8 cellular contexts compared by ENCODE assay signal in the genomic region with DNA sequence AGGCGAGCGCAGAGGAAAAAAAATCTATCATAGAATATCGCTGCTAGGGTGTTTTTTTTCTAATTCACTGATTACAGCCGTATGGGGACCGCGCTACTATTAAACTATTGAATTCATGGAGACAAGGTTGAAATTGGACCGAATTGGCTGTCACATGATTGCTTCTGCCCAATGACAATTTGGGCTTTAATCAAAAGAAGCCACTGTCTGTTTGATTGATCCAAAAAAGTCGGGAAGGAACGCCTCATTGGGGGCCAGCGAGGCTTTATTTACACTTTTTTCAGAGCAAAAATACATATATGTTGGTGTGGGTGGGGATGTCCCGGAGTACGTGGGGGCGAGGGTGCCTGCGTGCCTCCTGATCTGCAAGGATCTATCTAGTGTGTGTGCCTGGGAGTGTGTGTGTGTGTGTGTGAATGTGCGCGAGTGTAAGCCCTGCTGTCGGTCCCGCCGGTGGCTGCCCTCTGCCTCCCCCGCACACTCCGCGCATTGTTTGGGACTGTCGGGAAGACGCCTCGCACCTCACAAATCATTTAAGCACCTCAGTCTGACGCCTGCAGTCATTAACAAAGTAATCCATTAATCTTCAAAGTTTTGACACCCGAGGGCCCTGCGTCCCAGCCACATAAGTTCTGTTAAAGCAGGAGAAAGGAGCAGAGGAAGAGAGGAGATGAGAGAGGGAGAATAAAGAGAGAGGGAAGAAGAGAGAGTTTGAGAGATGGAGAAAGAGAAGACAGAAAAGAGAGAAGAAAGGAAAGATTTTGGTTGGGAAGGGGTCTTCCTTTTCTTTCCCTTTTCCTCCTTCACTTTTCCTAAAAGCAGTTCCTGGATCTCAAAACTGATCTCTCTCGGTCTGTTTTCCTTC. TPM values are rescaled to one million over a fixed set of nuclear protein-coding genes. Genes with fewer than 3 reads are reported as not detected.
DNase-seq lines count a peak whose midpoint lies in the region; ATAC-seq lines count a peak whose summit lies in the region.

A gene (minus strand): TSS at position 106 of the 865 bp plus-strand sequence. CDS start 183 bp downstream, outside the sequence.

- no peaks in the 10 kb centered on the region for H3K9me3 ChIP-seq in iPS-18a (ENCODE audit: control insufficient read depth, low read depth, low read length)

- no peak within 1 kb of the TSS for H3K27ac ChIP-seq in iPS-18a (ENCODE audit: low read length)

- peaks cover 2% of the 10 kb centered on the region for H3K36me3 Mint-ChIP-seq in activated naive CD8-positive, alpha-beta T cell treated with anti-CD3 and anti-CD28 coated beads for 36 hours

- H3K36me3 ChIP-seq in H7 (replicated peaks; ENCODE audit: control insufficient read depth, insufficient read depth, low read length): no peaks in the 10 kb centered on the region
- H3K36me3 ChIP-seq in iPS-18a (ENCODE audit: control insufficient read depth, low read depth, low read length): no peaks in the 10 kb centered on the region

- peaks cover 13% of the 10 kb centered on the region for H3K4me1 ChIP-seq in iPS-18a (ENCODE audit: control insufficient read depth, low read depth, low read length)

- peak within 1 kb of the TSS; percentile 50 for H3K4me3 Mint-ChIP-seq in activated naive CD8-positive, alpha-beta T cell treated with anti-CD3 and anti-CD28 coated beads for 36 hours

- DNase-seq in H7: peak; percentile 55
- no peak for DNase-seq in activated naive CD8-positive, alpha-beta T cell treated with anti-CD3 and anti-CD28 coated beads for 36 hours
- peak; percentile 71 for DNase-seq in renal cortical epithelial cell (ENCODE audit: low read depth)

- peaks cover 100% of the 10 kb centered on the region for H3K27me3 ChIP-seq in H7 (ENCODE audit: control insufficient read depth, insufficient read depth, low read length)
- H3K27me3 ChIP-seq in iPS-18a (ENCODE audit: control insufficient read depth, insufficient read depth, low read length): peaks cover 100% of the 10 kb centered on the region

- ATAC-seq in HG02852 (IDR thresholded peaks at IDR 0.05; ENCODE audit: unreplicated experiment) (no peak), GM21515 (IDR thresholded peaks at IDR 0.05; ENCODE audit: unreplicated experiment) (no peak), HG03280 (IDR thresholded peaks at IDR 0.05; ENCODE audit: unreplicated experiment) (no peak), HG02884 (IDR thresholded peaks at IDR 0.05; ENCODE audit: unreplicated experiment) (no peak)

- H3K9ac ChIP-seq in iPS-18a (ENCODE audit: low read length): no peak within 1 kb of the TSS

- H3K4me1 Mint-ChIP-seq in activated naive CD8-positive, alpha-beta T cell treated with anti-CD3 and anti-CD28 coated beads for 36 hours: peaks cover 12% of the 10 kb centered on the region

- no peak within 1 kb of the TSS for H3K27ac Mint-ChIP-seq in activated naive CD8-positive, alpha-beta T cell treated with anti-CD3 and anti-CD28 coated beads for 36 hours

- H3K27me3 Mint-ChIP-seq in activated naive CD8-positive, alpha-beta T cell treated with anti-CD3 and anti-CD28 coated beads for 36 hours: peaks cover 85% of the 10 kb centered on the region

- no peak within 1 kb of the TSS for H3K4me3 ChIP-seq in H7 (ENCODE audit: insufficient read depth, low read depth, low read length)
- peak within 1 kb of the TSS; percentile 48 for H3K4me3 ChIP-seq in iPS-18a (ENCODE audit: low read length)

- H3K9me3 Mint-ChIP-seq in activated naive CD8-positive, alpha-beta T cell treated with anti-CD3 and anti-CD28 coated beads for 36 hours: no peaks in the 10 kb centered on the region

RNA-seq across cellular contexts. Expression of the gene that starts here (rescaled TPM):
- total RNA-seq in H7 (2014; rRNA removed; shearing (Covaris generic)): not detected in 2 replicates
- total RNA-seq in activated naive CD8-positive, alpha-beta T cell treated with anti-CD3 and anti-CD28 coated beads for 36 hours: not detected
- 0.35 and 1.9 TPM in 2 replicates for total RNA-seq in renal cortical epithelial cell

Comparison
In these comparisons a context has a peak if more than half of its experiments do, and no peak if none do; other contexts are left out.
1. Peak in DNase-seq in H7; RNA of the gene not detected or under 1 TPM.